In the genomic region with DNA sequence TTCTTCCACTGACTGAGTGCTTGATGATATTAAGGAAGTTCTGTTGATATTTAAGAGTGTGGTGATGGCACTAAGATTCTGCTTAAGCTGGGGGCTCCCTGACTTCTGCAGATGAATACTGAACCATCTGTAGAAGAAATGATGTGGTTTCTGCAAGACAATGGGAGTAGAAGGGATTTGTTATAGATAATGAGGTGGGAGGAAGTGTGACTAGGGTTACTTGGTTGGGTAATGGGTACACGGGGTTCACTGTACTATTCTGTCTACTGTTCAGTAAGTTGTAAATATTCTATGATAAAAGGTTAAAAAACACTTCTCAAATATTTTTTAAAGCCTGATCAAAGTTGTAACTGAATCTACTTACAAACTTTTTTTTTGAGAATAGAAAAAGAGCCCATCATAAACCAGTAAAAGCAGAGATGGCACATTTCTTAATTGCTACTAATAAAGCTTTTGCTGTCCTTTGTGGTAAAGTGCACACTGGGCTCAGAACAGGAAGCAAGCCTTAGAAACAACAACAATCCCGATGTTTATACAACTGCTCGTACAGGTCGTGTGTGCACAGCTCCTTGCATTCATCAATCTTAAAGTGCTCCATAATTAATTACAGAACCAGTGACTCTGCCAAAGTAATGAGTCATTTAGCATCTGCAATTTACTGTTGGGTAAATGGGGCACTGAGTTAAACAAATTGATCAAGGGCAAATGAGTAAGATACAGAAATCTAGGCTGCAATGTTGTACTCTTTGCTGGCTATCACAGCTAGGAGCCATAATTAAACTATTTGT, we compare ENCODE assay signal across 8 cellular contexts.
DNase-seq lines count a peak whose midpoint lies in the region; ATAC-seq lines count a peak whose summit lies in the region.
"Had no signal": no experiment of that assay in that cellular context is flagged by ENCODE, and none has a peak within 500 bp of the region (broad histone marks: within the 10 kb centered on the region; RNA-seq: fewer than 3 reads in every experiment).

No MANE protein-coding gene starts in this region.

- DNase-seq in NCI-H2029 (lab: John Stamatoyannopoulos, UW) (peak; percentile 79), astrocyte of the hippocampus (ENCODE audit: low read depth, low spot score) (peak; percentile 42), renal cortical epithelial cell (ENCODE audit: low read depth) (peak; percentile 91), left lobe of liver (ENCODE audit: low spot score) (no peak)
- DNase-seq in activated CD8-positive, alpha-beta memory T cell treated with anti-CD3 and anti-CD28 coated beads, Interleukin-2, amount 50 U/mL, for 4 hours: no peak
- DNase-seq in activated CD4-positive, CD25-positive, alpha-beta regulatory T cell (lab: John Stamatoyannopoulos, UW): no peak
- DNase-seq: activated T-cell treated with anti-CD3 and anti-CD28 coated beads, Interleukin-2, amount 50 U/mL, for 72 hours had no signal

- ATAC-seq in GM18511 (IDR thresholded peaks at IDR 0.05; ENCODE audit: unreplicated experiment) (peak; percentile 19), left lobe of liver (no peak)

Comparison
In these comparisons a context has a peak if more than half of its experiments do, and no peak if none do; other contexts are left out.
1. DNase-seq: peak in NCI-H2029 (single experiment), astrocyte of the hippocampus (single experiment) and renal cortical epithelial cell (single experiment); none in activated CD8-positive, alpha-beta memory T cell treated with anti-CD3 and anti-CD28 coated beads, Interleukin-2, amount 50 U/mL, for 4 hours (single experiment), activated CD4-positive, CD25-positive, alpha-beta regulatory T cell (0 of 4) and left lobe of liver (single experiment).